ENCODE assay signal across 9 cellular contexts in genomic region chr12:68240975-68241374, GRCh38. TPM values are rescaled to one million over a fixed set of nuclear protein-coding genes. Genes with fewer than 3 reads are reported as not detected.
DNase-seq lines count a peak whose midpoint lies in the region; ATAC-seq and TF ChIP-seq lines count a peak whose summit lies in the region.
"Had no signal": no experiment of that assay in that cellular context is flagged by ENCODE, and none has a peak within 500 bp of the region (broad histone marks: within the 10 kb centered on the region; RNA-seq: fewer than 3 reads in every experiment).

No MANE protein-coding gene starts in this region.

- H3K9me2 ChIP-seq in PC-9 (ENCODE audit: insufficient read depth): no peaks in the 10 kb centered on the region

- no peak for DNase-seq in PC-9
- DNase-seq in adrenal gland: peak in 4 of 7 donors; percentile 20 to 31 (median 24)
- peak; percentile 37 for DNase-seq in natural killer cell
- no peak for DNase-seq in cerebellar nuclear complex (lab: John Stamatoyannopoulos, UW)
- no peak for DNase-seq in NCI-H1436 treated with DMSO at 0.1 percent for 48 hours (lab: John Stamatoyannopoulos, UW)
- DNase-seq in SHP77 (lab: John Stamatoyannopoulos, UW): no peak

- H3K27me3 ChIP-seq in PC-9 (ENCODE audit: insufficient read depth, low read depth) (no peaks in the 10 kb centered on the region), adrenal gland (no peaks in the 10 kb centered on the region)

- H3K36me3 Mint-ChIP-seq in natural killer cell: no peaks in the 10 kb centered on the region

- H3K79me2 ChIP-seq in PC-9 (ENCODE audit: low read depth): no peaks in the 10 kb centered on the region

- CTCF ChIA-PET in PC-9 (lab: Charles Lee): no interaction called here

- POLR2A ChIA-PET in PC-9 (lab: Charles Lee; ENCODE audit: unreplicated experiment): interaction anchor here (0.5 kb wide), 1 partner anchor 25 kb away, joined by 3 read pairs; no protein-coding TSS in a partner anchor

- no peak for TF ChIP-seq CTCF in PC-9 (conservative IDR thresholded peaks at IDR 0.05)
- no peak for TF ChIP-seq CTCF in adrenal gland (IDR thresholded peaks at IDR 0.05)
- TF ChIP-seq CTCF in natural killer cell (IDR thresholded peaks at IDR 0.05): no peak

- no peak overlapping the region for H2AFZ ChIP-seq in PC-9

- H3K27ac Mint-ChIP-seq in natural killer cell: peak overlapping the region; percentile 90 to 93

- H3K4me2 ChIP-seq in PC-9: no peak overlapping the region

- peaks cover 16% of the 10 kb centered on the region for H3F3A ChIP-seq in PC-9 (ENCODE audit: insufficient read depth, low read depth)

- no peaks in the 10 kb centered on the region for H4K20me1 ChIP-seq in PC-9 (ENCODE audit: insufficient read depth)

- 0 out of 2 replicates have a peak overlapping the region, but pooled peaks have one; percentile 73 for H3K27ac ChIP-seq in PC-9
- peak overlapping the region in 1 of 5 donors; percentile 44 for H3K27ac ChIP-seq in adrenal gland

- WGBS in adrenal gland, 4 donors: 21 to 40% (median 28%) methylated on average over 1 of the region's 1 CpG

- peaks cover 31 to 32% of the 10 kb centered on the region in 2 donors for H3K4me1 Mint-ChIP-seq in natural killer cell

- H3K9me3 Mint-ChIP-seq in natural killer cell: no peaks in the 10 kb centered on the region

- H3K4me1 ChIP-seq in PC-9 (replicated peaks; ENCODE audit: insufficient read depth) (peaks cover 23% of the 10 kb centered on the region), adrenal gland (replicated peaks in 1 of 2) (peaks cover 10 to 14% of the 10 kb centered on the region in 2 donors)

- TF ChIP-seq POLR2A in adrenal gland (IDR thresholded peaks at IDR 0.05): no peak

- ATAC-seq in GM18508 (IDR thresholded peaks at IDR 0.05; ENCODE audit: insufficient read depth, unreplicated experiment) (peak; percentile 90), HG02798 (IDR thresholded peaks at IDR 0.05; ENCODE audit: poor library complexity, unreplicated experiment) (peak; percentile 98), natural killer cell (peak; percentile 95 to 98 (median 95))

- H3K4me3 ChIP-seq in PC-9: no peak overlapping the region
- no peak overlapping the region for H3K4me3 ChIP-seq in adrenal gland

- intact Hi-C loops in PC-9 (cut with micrococcal nuclease; ENCODE audit: unreplicated experiment): no loop called here
- intact Hi-C loops in adrenal gland (cut with DNase I): no loop called here
- intact Hi-C loops in natural killer cell (cut with micrococcal nuclease): loop anchor here (5.0 kb wide), 1 partner anchor 91 kb away; the partner anchor contains the start of gene MDM1

- H3K27me3 Mint-ChIP-seq in natural killer cell (ENCODE audit: low read depth in 2 of 2): no peaks in the 10 kb centered on the region

- H3K4me3 Mint-ChIP-seq in natural killer cell: peak overlapping the region; percentile 72

- no TSS peak for BruUV-seq in PC-9 (replicated peaks; lab: Mats Ljungman, UMichigan)

- H3K9me3 ChIP-seq in PC-9 (ENCODE audit: insufficient read depth, low read depth): no peaks in the 10 kb centered on the region
- no peaks in the 10 kb centered on the region for H3K9me3 ChIP-seq in adrenal gland (replicated peaks in 1 of 3)

- H3K36me3 ChIP-seq in PC-9 (ENCODE audit: low read depth) (no peaks in the 10 kb centered on the region), adrenal gland (replicated peaks in 1 of 2) (no peaks in the 10 kb centered on the region)

RNA-seq across cellular contexts. Expression of gene IL22, which starts 12.4 kb away (rescaled TPM):
- total RNA-seq in PC-9 (2021): not detected in 2 replicates
- total RNA-seq in adrenal gland: not detected
- polyA plus RNA-seq in adrenal gland: not detected
- total RNA-seq in natural killer cell: not detected
- total RNA-seq: pulmonary artery endothelial cell had no signal

RNA-seq across cellular contexts. Expression of gene IL26, which starts 15.4 kb away (rescaled TPM):
- not detected in 2 replicates for total RNA-seq in PC-9 (2021)
- not detected for total RNA-seq in adrenal gland
- not detected for polyA plus RNA-seq in adrenal gland
- not detected for total RNA-seq in natural killer cell
- total RNA-seq: pulmonary artery endothelial cell had no signal

Comparison
In these comparisons a context has a peak if more than half of its experiments do, and no peak if none do; other contexts are left out.
1. DNase-seq: peak in adrenal gland (4 of 7) and natural killer cell (single experiment); none in PC-9 (0 of 2), cerebellar nuclear complex (0 of 2), NCI-H1436 treated with DMSO at 0.1 percent for 48 hours (single experiment) and SHP77 (0 of 2).
2. Peak in every context shown above with its lines, with median percentiles within 50 percentile points of each other: ATAC-seq.